In genomic region chr15:98397411-98397810, GRCh38 we compare ENCODE assay signal across 20 cellular contexts.
DNase-seq lines count a peak whose midpoint lies in the region; ATAC-seq and TF ChIP-seq lines count a peak whose summit lies in the region.
"Had no signal": no experiment of that assay in that cellular context is flagged by ENCODE, and none has a peak within 500 bp of the region (broad histone marks: within the 10 kb centered on the region; RNA-seq: fewer than 3 reads in every experiment).

No MANE protein-coding gene starts in this region.

- no peaks in the 10 kb centered on the region for H3K4me1 ChIP-seq in right atrium auricular region
- H3K4me1 ChIP-seq: BLaER1, HAP-1 had no signal

- peaks cover 40% of the 10 kb centered on the region for H3K27me3 Mint-ChIP-seq in nephron (ENCODE audit: low read depth)
- H3K27me3 Mint-ChIP-seq: CD4-positive, CD25-positive, alpha-beta regulatory T cell had no signal

- no peak overlapping the region for H3K27ac ChIP-seq in right atrium auricular region
- H3K27ac ChIP-seq: BLaER1, PC-9 had no signal

- H3K9me3 ChIP-seq in right atrium auricular region (no peaks in the 10 kb centered on the region), MG63 (no peaks in the 10 kb centered on the region)
- H3K9me3 ChIP-seq: BLaER1, HAP-1 had no signal

- H3K27me3 ChIP-seq in right atrium auricular region (no peaks in the 10 kb centered on the region), MG63 (peaks cover 9% of the 10 kb centered on the region)
- H3K27me3 ChIP-seq: BLaER1 had no signal

- H3K9me3 Mint-ChIP-seq in nephron, result no peaks in the 10 kb centered on the region
- H3K9me3 Mint-ChIP-seq: HFFc6 had no signal

- H3K4me3 ChIP-seq in right atrium auricular region (no peak overlapping the region), MG63 (no peak overlapping the region)
- H3K4me3 ChIP-seq: BLaER1, HAP-1, PC-9 had no signal

- no peaks in the 10 kb centered on the region for H3K36me3 Mint-ChIP-seq in nephron (ENCODE audit: low read depth)
- H3K36me3 Mint-ChIP-seq: CD4-positive, CD25-positive, alpha-beta regulatory T cell had no signal

- peak; percentile 58 for DNase-seq in Right ventricle myocardium superior
- no peak for DNase-seq in right atrium auricular region (ENCODE audit: low spot score)
- peak; percentile 39 for DNase-seq in left ventricle myocardium superior
- no peak for DNase-seq in MG63
- no peak for DNase-seq in DMS153 (lab: John Stamatoyannopoulos, UW)
- DNase-seq: CD4-positive, CD25-positive, alpha-beta regulatory T cell; HFFc6; KBM-7; NCI-H146; NCI-H1930; NCI-H2107; NCI-H524 treated with DMSO at 0.1 percent for 48 hours; NCI-H774; PC-9; SHP77 treated with DMSO at 0.1 percent for 48 hours had no signal

- TF ChIP-seq CTCF in right atrium auricular region (IDR thresholded peaks at IDR 0.05) (no peak), nephron (IDR thresholded peaks at IDR 0.05; ENCODE audit: unreplicated experiment in 3 of 3) (no peak)

- H3K27ac Mint-ChIP-seq in nephron, result peak overlapping the region; percentile 41 to 58 (median 45)
- H3K27ac Mint-ChIP-seq: HFFc6 had no signal

- H3K36me3 ChIP-seq in right atrium auricular region (no peaks in the 10 kb centered on the region), MG63 (no peaks in the 10 kb centered on the region)
- H3K36me3 ChIP-seq: BLaER1, HAP-1 had no signal

- no peak overlapping the region for H3K4me3 Mint-ChIP-seq in nephron
- H3K4me3 Mint-ChIP-seq: CD4-positive, CD25-positive, alpha-beta regulatory T cell; HFFc6 had no signal

- H3K4me1 Mint-ChIP-seq in nephron, result peaks cover 6% of the 10 kb centered on the region
- H3K4me1 Mint-ChIP-seq: CD4-positive, CD25-positive, alpha-beta regulatory T cell had no signal

- intact Hi-C loops in Right ventricle myocardium superior (cut with DNase I), result no loop called here
- intact Hi-C loops in left ventricle myocardium superior (cut with micrococcal nuclease), result no loop called here

- ATAC-seq in Right ventricle myocardium superior (ENCODE audit: poor library complexity) (peak; percentile 28), left ventricle myocardium superior (peak; percentile 15), GM18519 (IDR thresholded peaks at IDR 0.05; ENCODE audit: low FRiP score, unreplicated experiment) (no peak)
- ATAC-seq: HepG2 had no signal

Comparison
In these comparisons a context has a peak if more than half of its experiments do, and no peak if none do; other contexts are left out.
1. DNase-seq: peak in Right ventricle myocardium superior (single experiment) and left ventricle myocardium superior (single experiment); none in right atrium auricular region (single experiment), MG63 (single experiment) and DMS153 (single experiment).